In the genomic region with DNA sequence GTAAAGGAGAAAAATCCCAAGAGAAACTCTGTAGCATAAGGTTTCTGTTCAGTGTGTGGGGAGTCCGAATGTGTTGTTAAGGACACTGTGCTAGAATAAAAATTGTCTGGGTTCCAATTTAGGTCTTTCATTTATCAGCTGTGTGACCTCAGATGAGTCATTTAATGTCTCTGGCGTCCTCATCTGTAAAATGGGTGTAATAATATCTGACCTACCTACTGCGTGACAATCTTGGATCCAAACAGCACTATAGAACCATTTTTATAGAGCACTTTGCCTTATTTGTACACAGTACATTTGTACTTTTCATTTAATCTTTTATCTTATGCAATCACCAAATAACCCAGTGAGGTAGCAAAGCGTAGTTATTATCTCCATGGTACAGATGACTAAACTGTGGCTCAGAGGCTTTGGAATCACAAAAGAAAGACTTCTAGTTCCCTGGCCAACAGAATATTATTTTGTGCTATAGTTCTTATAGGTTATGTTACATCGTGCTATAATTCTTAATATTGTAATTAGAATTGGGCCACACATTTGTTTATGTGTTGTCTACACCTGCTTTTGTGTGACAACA, we compare ENCODE assay signal across 22 cellular contexts.
"Had no signal": no experiment of that assay in that cellular context is flagged by ENCODE, and none has a peak within 500 bp of the region (broad histone marks: within the 10 kb centered on the region; RNA-seq: fewer than 3 reads in every experiment).

No MANE protein-coding gene starts in this region.

- ATAC-seq: body of pancreas; left lobe of liver; natural killer cell treated with Interleukin-12 subunit alpha and Interleukin-12 subunit beta and Interleukin-15 and Interleukin-18, amount 100 ng/mL, for 72 hours; pancreas; stimulated activated naive B cell treated with anti-CD40 and anti-IgM and Interleukin-4, amounts not matched to agents 10 μg/mL and 1 μg/mL and 100 μg/mL, for 72 hours had no signal

- FAIRE-seq: keratinocyte, pancreas had no signal

- H3K4me3 ChIP-seq: body of pancreas, coronary artery, lung, pancreas, sigmoid colon, spleen, thyroid gland had no signal

- DNase-seq: activated CD4-positive, alpha-beta T cell treated with anti-CD3 and anti-CD28 coated beads for 1 hour; activated CD4-positive, alpha-beta T cell treated with anti-CD3 and anti-CD28 coated beads, Interleukin-2, amount 50 U/mL, for 48 hours; activated gamma-delta T cell treated with Interleukin-2 at 50 U/mL for 16 hours; amygdala; body of pancreas; central memory CD4-positive, alpha-beta T cell; foreskin fibroblast; glutamatergic neuron; hypothalamus; pancreas; sigmoid colon; spleen; stimulated activated naive B cell treated with anti-CD40 and anti-IgM and Interleukin-4, amounts not matched to agents 10 μg/mL and 1 μg/mL and 100 μg/mL, for 72 hours; SW 1271; thyroid gland; WERI-Rb-1 had no signal

- H3K36me3 ChIP-seq: neutrophil, pancreas, sigmoid colon, spleen, thyroid gland, WERI-Rb-1 had no signal

- H3K27ac ChIP-seq: body of pancreas, coronary artery, neutrophil, pancreas, sigmoid colon, spleen, thyroid gland, WERI-Rb-1 had no signal

- H3K9me3 ChIP-seq: body of pancreas, neutrophil, pancreas, sigmoid colon, thyroid gland had no signal

- H3K27me3 ChIP-seq: body of pancreas, neutrophil, pancreas, sigmoid colon, spleen, thyroid gland had no signal

- H3K4me1 ChIP-seq: body of pancreas, pancreas, sigmoid colon, spleen, thyroid gland had no signal
